1 cellular context compared by ENCODE assay signal in the genomic region with DNA sequence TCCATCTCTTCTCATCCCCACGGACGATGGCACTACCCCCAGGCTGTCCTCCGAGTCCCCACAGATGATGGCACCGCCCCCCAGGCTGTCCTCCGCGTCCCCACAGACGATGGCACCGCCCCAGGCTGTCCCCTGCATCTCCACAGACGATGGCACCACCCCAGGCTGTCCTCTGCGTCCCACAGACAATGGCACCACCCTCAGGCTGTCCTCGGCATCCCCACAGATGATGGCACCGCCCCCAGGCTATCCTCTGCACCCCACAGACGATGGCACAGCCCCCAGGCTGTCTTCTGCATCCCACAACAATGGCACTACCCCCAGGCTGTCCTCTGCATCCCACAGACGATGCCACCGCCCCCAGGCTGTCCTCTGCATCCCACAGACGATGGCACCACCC.
TF ChIP-seq lines count a peak whose summit lies in the region.

No MANE protein-coding gene starts in this region.

TF ChIP-seq in H1, 55 proteins besides CTCF, POLR2A, EP300 and RAD21 (continued from another document):
- TF ChIP-seq GTF2F1 (IDR thresholded peaks at IDR 0.05; ENCODE audit: borderline replicate concordance, low read depth, low read length) (no peak), CBX5 (IDR thresholded peaks at IDR 0.05; ENCODE audit: low read depth, low read length) (no peak), TBP (IDR thresholded peaks at IDR 0.05; ENCODE audit: low read depth, low read length) (no peak), SIX5 (IDR thresholded peaks at IDR 0.05; ENCODE audit: low read depth, low read length) (no peak), CHD1 (IDR thresholded peaks at IDR 0.05; ENCODE audit: low read depth, low read length) (no peak), ASH2L (IDR thresholded peaks at IDR 0.05; ENCODE audit: low read length) (no peak)
